ENCODE assay signal across 9 cellular contexts in the genomic region with DNA sequence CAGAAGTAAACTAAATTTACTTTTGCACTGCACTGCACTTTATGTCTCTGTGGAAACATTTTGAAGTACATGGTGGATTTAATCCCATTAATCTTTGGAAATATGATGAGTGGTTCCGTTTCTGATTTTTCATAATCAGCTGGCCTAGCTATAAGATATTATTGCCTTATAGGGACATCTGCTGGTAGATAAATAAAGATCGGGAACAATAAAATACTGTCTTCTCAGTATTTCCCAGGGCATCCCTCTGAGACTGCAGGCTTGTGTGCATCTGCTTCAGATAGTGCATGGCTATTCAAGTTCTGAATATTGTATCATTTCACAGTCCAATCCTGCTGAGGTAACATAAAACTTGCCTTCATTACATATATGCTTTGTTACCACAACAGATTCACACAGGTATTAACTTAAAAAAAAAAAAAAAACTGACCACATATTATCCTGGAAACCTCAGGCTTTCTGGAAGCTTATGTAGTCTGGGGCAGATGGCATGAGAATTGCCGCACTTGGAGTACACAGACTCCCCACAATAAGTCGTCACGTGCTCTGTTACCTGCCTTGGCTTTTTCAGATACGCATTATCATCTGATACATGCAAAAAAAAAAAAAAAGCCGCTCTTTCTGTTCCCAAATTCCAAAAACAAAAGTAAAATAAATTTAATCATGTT.
DNase-seq lines count a peak whose midpoint lies in the region; ATAC-seq and TF ChIP-seq lines count a peak whose summit lies in the region.
"Had no signal": no experiment of that assay in that cellular context is flagged by ENCODE, and none has a peak within 500 bp of the region (broad histone marks: within the 10 kb centered on the region; RNA-seq: fewer than 3 reads in every experiment).

No MANE protein-coding gene starts in this region.

- peaks cover 0 to 2% (median 1%) of the 10 kb centered on the region in 3 donors for H3K27me3 Mint-ChIP-seq in CD14-positive monocyte (ENCODE audit: low read depth in 3 of 3)
- no peaks in the 10 kb centered on the region for H3K27me3 Mint-ChIP-seq in activated T-cell treated with anti-CD3 and anti-CD28 coated beads, Interleukin-2, amount 50 U/mL, for 24 hours
- H3K27me3 Mint-ChIP-seq: dendritic cell treated with granulocyte-macrophage colony-stimulating factor and Interleukin-4, amounts not matched to agents 40 ng/mL and 50 ng/mL, for 4 days had no signal

- intact Hi-C loops in CD14-positive monocyte (cut with micrococcal nuclease) = no loop called here

- H3K4me3 ChIP-seq in epithelial cell of esophagus (ENCODE audit: low read length) = no peak overlapping the region

- DNase-seq in AG20443 (ENCODE audit: low spot score) (peak; percentile 20), H4 (ENCODE audit: low spot score) (peak; percentile 21), NCI-H524 treated with DMSO at 0.1 percent for 48 hours (lab: John Stamatoyannopoulos, UW) (peak; percentile 93), epithelial cell of esophagus (ENCODE audit: low read depth) (peak; percentile 15), NCI-H128 (lab: John Stamatoyannopoulos, UW; ENCODE audit: unreplicated experiment) (no peak), CD14-positive monocyte (ENCODE audit: low spot score) (no peak)
- DNase-seq in activated T-cell treated with anti-CD3 and anti-CD28 coated beads, Interleukin-2, amount 50 U/mL, for 24 hours = no peak

- no peak for TF ChIP-seq CTCF in epithelial cell of esophagus (IDR thresholded peaks at IDR 0.05; ENCODE audit: insufficient read depth, low read depth, low read length, missing control alignments)
- no peak for TF ChIP-seq CTCF in CD14-positive monocyte (IDR thresholded peaks at IDR 0.05)

- no peaks in the 10 kb centered on the region for H3K36me3 Mint-ChIP-seq in CD14-positive monocyte
- no peaks in the 10 kb centered on the region for H3K36me3 Mint-ChIP-seq in activated T-cell treated with anti-CD3 and anti-CD28 coated beads, Interleukin-2, amount 50 U/mL, for 24 hours (ENCODE audit: low read depth)

- ATAC-seq in GM21447 (IDR thresholded peaks at IDR 0.05; ENCODE audit: unreplicated experiment) = no peak

- no peaks in the 10 kb centered on the region for H3K4me1 Mint-ChIP-seq in CD14-positive monocyte
- H3K4me1 Mint-ChIP-seq in activated T-cell treated with anti-CD3 and anti-CD28 coated beads, Interleukin-2, amount 50 U/mL, for 24 hours (ENCODE audit: low read depth) = no peaks in the 10 kb centered on the region

- no peaks in the 10 kb centered on the region for H3K9me3 Mint-ChIP-seq in CD14-positive monocyte
- H3K9me3 Mint-ChIP-seq in activated T-cell treated with anti-CD3 and anti-CD28 coated beads, Interleukin-2, amount 50 U/mL, for 24 hours = no peaks in the 10 kb centered on the region
- H3K9me3 Mint-ChIP-seq: dendritic cell treated with granulocyte-macrophage colony-stimulating factor and Interleukin-4, amounts not matched to agents 40 ng/mL and 50 ng/mL, for 4 days had no signal

- H3K27ac Mint-ChIP-seq in CD14-positive monocyte = no peak overlapping the region
- no peak overlapping the region for H3K27ac Mint-ChIP-seq in activated T-cell treated with anti-CD3 and anti-CD28 coated beads, Interleukin-2, amount 50 U/mL, for 24 hours
- H3K27ac Mint-ChIP-seq: dendritic cell treated with granulocyte-macrophage colony-stimulating factor and Interleukin-4, amounts not matched to agents 40 ng/mL and 50 ng/mL, for 4 days had no signal

- H3K4me3 Mint-ChIP-seq in CD14-positive monocyte = no peak overlapping the region
- no peak overlapping the region for H3K4me3 Mint-ChIP-seq in activated T-cell treated with anti-CD3 and anti-CD28 coated beads, Interleukin-2, amount 50 U/mL, for 24 hours
- H3K4me3 Mint-ChIP-seq: dendritic cell treated with granulocyte-macrophage colony-stimulating factor and Interleukin-4, amounts not matched to agents 40 ng/mL and 50 ng/mL, for 4 days had no signal

Comparison
In these comparisons a context has a peak if more than half of its experiments do, and no peak if none do; other contexts are left out.
1. DNase-seq: peak in AG20443 (single experiment), H4 (single experiment), NCI-H524 treated with DMSO at 0.1 percent for 48 hours (single experiment) and epithelial cell of esophagus (single experiment); none in NCI-H128 (single experiment), CD14-positive monocyte (single experiment) and activated T-cell treated with anti-CD3 and anti-CD28 coated beads, Interleukin-2, amount 50 U/mL, for 24 hours (single experiment).